ENCODE assay signal across 1 cellular context in genomic region chr17:58002558-58002957, GRCh38.
TF ChIP-seq lines count a peak whose summit lies in the region.

No MANE protein-coding gene starts in this region.

TF ChIP-seq in HCT116, 20 proteins besides CTCF, POLR2A, EP300 and RAD21:
- TF ChIP-seq SP1 (IDR thresholded peaks at IDR 0.05; ENCODE audit: low read depth) (no peak), SIN3A (IDR thresholded peaks at IDR 0.05; ENCODE audit: low read depth) (no peak), ELF1 (IDR thresholded peaks at IDR 0.05; ENCODE audit: borderline replicate concordance, low read depth) (no peak), ATF3 (IDR thresholded peaks at IDR 0.05) (no peak), ZNF274 (IDR thresholded peaks at IDR 0.05; ENCODE audit: low read depth, low read length) (no peak), SRF (IDR thresholded peaks at IDR 0.05; ENCODE audit: low read depth) (no peak), FOSL1 (IDR thresholded peaks at IDR 0.05; ENCODE audit: low read depth) (no peak), CBX3 (IDR thresholded peaks at IDR 0.05; ENCODE audit: low read depth) (no peak), JUND (IDR thresholded peaks at IDR 0.05) (no peak), CEBPB (IDR thresholded peaks at IDR 0.05; ENCODE audit: low read depth) (no peak), ZBTB33 (IDR thresholded peaks at IDR 0.05; ENCODE audit: extremely low read depth, insufficient replicate concordance, low read length) (no peak), REST (IDR thresholded peaks at IDR 0.05; ENCODE audit: low read depth) (no peak)
